1 cellular context compared by ENCODE assay signal in genomic region chr5:151780348-151780747, GRCh38.
TF ChIP-seq lines count a peak whose summit lies in the region.

No MANE protein-coding gene starts in this region.

TF ChIP-seq in GM23338, 12 proteins besides CTCF, POLR2A, EP300 and RAD21:
- TF ChIP-seq ETS1 (IDR thresholded peaks at IDR 0.05) (no peak), ZNF114 (CRISPR knock-in tag; IDR thresholded peaks at IDR 0.05) (no peak), CREB1 (CRISPR knock-in tag; IDR thresholded peaks at IDR 0.05; ENCODE audit: low read depth) (no peak), ZNF331 (CRISPR knock-in tag; IDR thresholded peaks at IDR 0.05; ENCODE audit: low read depth) (no peak), REST (IDR thresholded peaks at IDR 0.05; ENCODE audit: unreplicated experiment) (no peak), POLR2AphosphoS5 (IDR thresholded peaks at IDR 0.05; ENCODE audit: low read depth) (no peak), JUNB (IDR thresholded peaks at IDR 0.05; ENCODE audit: unreplicated experiment) (no peak), STAT1 (IDR thresholded peaks at IDR 0.05; ENCODE audit: unreplicated experiment) (no peak), EZH2 (IDR thresholded peaks at IDR 0.05; ENCODE audit: low read depth, unreplicated experiment) (no peak), EZH2phosphoT487 (IDR thresholded peaks at IDR 0.05; ENCODE audit: unreplicated experiment) (no peak), NANOG (IDR thresholded peaks at IDR 0.05; ENCODE audit: borderline replicate concordance) (no peak), ZNF462 (CRISPR knock-in tag; IDR thresholded peaks at IDR 0.05) (no peak)
